Comparison of ENCODE assay signal across 2 cellular contexts in genomic region chr2:239688098-239688497, GRCh38.
TF ChIP-seq lines count a peak whose summit lies in the region.

No MANE protein-coding gene starts in this region.

TF ChIP-seq in HEK293, 187 proteins besides CTCF, POLR2A, EP300 and RAD21 (continued from another document):
- TF ChIP-seq, protein P1, sequence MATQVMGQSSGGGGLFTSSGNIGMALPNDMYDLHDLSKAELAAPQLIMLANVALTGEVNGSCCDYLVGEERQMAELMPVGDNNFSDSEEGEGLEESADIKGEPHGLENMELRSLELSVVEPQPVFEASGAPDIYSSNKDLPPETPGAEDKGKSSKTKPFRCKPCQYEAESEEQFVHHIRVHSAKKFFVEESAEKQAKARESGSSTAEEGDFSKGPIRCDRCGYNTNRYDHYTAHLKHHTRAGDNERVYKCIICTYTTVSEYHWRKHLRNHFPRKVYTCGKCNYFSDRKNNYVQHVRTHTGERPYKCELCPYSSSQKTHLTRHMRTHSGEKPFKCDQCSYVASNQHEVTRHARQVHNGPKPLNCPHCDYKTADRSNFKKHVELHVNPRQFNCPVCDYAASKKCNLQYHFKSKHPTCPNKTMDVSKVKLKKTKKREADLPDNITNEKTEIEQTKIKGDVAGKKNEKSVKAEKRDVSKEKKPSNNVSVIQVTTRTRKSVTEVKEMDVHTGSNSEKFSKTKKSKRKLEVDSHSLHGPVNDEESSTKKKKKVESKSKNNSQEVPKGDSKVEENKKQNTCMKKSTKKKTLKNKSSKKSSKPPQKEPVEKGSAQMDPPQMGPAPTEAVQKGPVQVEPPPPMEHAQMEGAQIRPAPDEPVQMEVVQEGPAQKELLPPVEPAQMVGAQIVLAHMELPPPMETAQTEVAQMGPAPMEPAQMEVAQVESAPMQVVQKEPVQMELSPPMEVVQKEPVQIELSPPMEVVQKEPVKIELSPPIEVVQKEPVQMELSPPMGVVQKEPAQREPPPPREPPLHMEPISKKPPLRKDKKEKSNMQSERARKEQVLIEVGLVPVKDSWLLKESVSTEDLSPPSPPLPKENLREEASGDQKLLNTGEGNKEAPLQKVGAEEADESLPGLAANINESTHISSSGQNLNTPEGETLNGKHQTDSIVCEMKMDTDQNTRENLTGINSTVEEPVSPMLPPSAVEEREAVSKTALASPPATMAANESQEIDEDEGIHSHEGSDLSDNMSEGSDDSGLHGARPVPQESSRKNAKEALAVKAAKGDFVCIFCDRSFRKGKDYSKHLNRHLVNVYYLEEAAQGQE (tag by site-specific recombination; IDR thresholded peaks at IDR 0.05) = peak; percentile 96
- TF ChIP-seq ZNF148 (tag by site-specific recombination; IDR thresholded peaks at IDR 0.05; ENCODE audit: borderline replicate concordance) = no peak
- peak; percentile 96 for TF ChIP-seq ZNF2 (tag by site-specific recombination; IDR thresholded peaks at IDR 0.05)
- no peak for TF ChIP-seq MEIS1 (CRISPR knock-in tag; IDR thresholded peaks at IDR 0.05; ENCODE audit: borderline replicate concordance)
- TF ChIP-seq ZNF37A (tag by site-specific recombination; IDR thresholded peaks at IDR 0.05) = no peak
TF ChIP-seq in HEK293: peak in this region for 6.

TF ChIP-seq in SK-N-SH treated with all-trans-retinoic acid at 6 μM for 48 hours, 23 proteins besides CTCF, POLR2A, EP300 and RAD21 (continued from another document):
- TF ChIP-seq CREB5 (CRISPR knock-in tag; IDR thresholded peaks at IDR 0.05; ENCODE audit: low read depth) = no peak
- TF ChIP-seq, protein P2, sequence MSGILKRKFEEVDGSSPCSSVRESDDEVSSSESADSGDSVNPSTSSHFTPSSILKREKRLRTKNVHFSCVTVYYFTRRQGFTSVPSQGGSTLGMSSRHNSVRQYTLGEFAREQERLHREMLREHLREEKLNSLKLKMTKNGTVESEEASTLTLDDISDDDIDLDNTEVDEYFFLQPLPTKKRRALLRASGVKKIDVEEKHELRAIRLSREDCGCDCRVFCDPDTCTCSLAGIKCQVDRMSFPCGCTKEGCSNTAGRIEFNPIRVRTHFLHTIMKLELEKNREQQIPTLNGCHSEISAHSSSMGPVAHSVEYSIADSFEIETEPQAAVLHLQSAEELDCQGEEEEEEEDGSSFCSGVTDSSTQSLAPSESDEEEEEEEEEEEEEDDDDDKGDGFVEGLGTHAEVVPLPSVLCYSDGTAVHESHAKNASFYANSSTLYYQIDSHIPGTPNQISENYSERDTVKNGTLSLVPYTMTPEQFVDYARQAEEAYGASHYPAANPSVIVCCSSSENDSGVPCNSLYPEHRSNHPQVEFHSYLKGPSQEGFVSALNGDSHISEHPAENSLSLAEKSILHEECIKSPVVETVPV (CRISPR knock-in tag; IDR thresholded peaks at IDR 0.05) = no peak
- TF ChIP-seq RARB (CRISPR knock-in tag; IDR thresholded peaks at IDR 0.05) = no peak
- no peak for TF ChIP-seq ISL1 (CRISPR knock-in tag; IDR thresholded peaks at IDR 0.05)
